In genomic region chr12:6215932-6216494, GRCh38 we compare ENCODE assay signal across 9 cellular contexts. TPM values are rescaled to one million over a fixed set of nuclear protein-coding genes. Genes with fewer than 3 reads are reported as not detected.
DNase-seq lines count a peak whose midpoint lies in the region; ATAC-seq and TF ChIP-seq lines count a peak whose summit lies in the region.
"Had no signal": no experiment of that assay in that cellular context is flagged by ENCODE, and none has a peak within 500 bp of the region (broad histone marks: within the 10 kb centered on the region; RNA-seq: fewer than 3 reads in every experiment).

No MANE protein-coding gene starts in this region.

- peaks cover 10% of the 10 kb centered on the region for H3K9me3 Mint-ChIP-seq in glutamatergic neuron (ENCODE audit: unreplicated experiment)
- H3K9me3 Mint-ChIP-seq: activated T-cell treated with anti-CD3 and anti-CD28 coated beads, Interleukin-2, amount 50 U/mL, for 72 hours had no signal

- peak overlapping the region; percentile 2 for H2AK9ac ChIP-seq in IMR-90 (replicated peaks; ENCODE audit: low read depth, low read length, poor library complexity)

- dilution Hi-C loops in IMR-90 (cut with HindIII; ENCODE audit: low sequenced_read_pairs, unreplicated experiment) = no loop called here

- no peak overlapping the region for H3K9ac ChIP-seq in IMR-90 (ENCODE audit: low read depth, low read length)

- no TSS peak for BruUV-seq in IMR-90 (replicated peaks; lab: Mats Ljungman, UMichigan)

- peak overlapping the region; percentile 11; the same call in 1 of the 2 replicates for H4K5ac ChIP-seq in IMR-90 (ENCODE audit: low read depth, low read length)

- no peaks in the 10 kb centered on the region for H3K36me3 Mint-ChIP-seq in glutamatergic neuron (ENCODE audit: unreplicated experiment)

- no peak for TF ChIP-seq RAD21 in IMR-90 (IDR thresholded peaks at IDR 0.05; ENCODE audit: low read length)

- H3K9me1 ChIP-seq in IMR-90 (ENCODE audit: insufficient read depth, low read length) = peaks cover 27% of the 10 kb centered on the region

- H3K36me3 ChIP-seq in IMR-90 (ENCODE audit: control insufficient read depth, insufficient read depth, low read length) (no peaks in the 10 kb centered on the region), thyroid gland (no peaks in the 10 kb centered on the region)

- no peak overlapping the region for H2BK5ac ChIP-seq in IMR-90 (ENCODE audit: low read depth, low read length, poor library complexity, severe bottlenecking)

- TF ChIP-seq CTCF in IMR-90 (conservative IDR thresholded peaks at IDR 0.05; ENCODE audit: low read depth, low read length) (no peak), thyroid gland (IDR thresholded peaks at IDR 0.05) (no peak), glutamatergic neuron (IDR thresholded peaks at IDR 0.05; ENCODE audit: partially characterized antibody, unreplicated experiment) (no peak)

- CTCF ChIA-PET in IMR-90 (lab: Yijun Ruan, JAX) = no interaction called here

- H3K14ac ChIP-seq in IMR-90 (replicated peaks; ENCODE audit: low read depth, low read length) = peak overlapping the region; percentile 57; the same call in 1 of the 2 replicates

- peaks cover 19% of the 10 kb centered on the region for H3K4me1 Mint-ChIP-seq in glutamatergic neuron (ENCODE audit: low read depth, unreplicated experiment)

- 87% methylated on average over 3 of the region's 5 CpGs; no CpG with 5 or more reads in 1 of the 2 experiments for WGBS in IMR-90 (ENCODE audit: extremely low coverage in 2 of 2, insufficient read length in 1 of 2), 2 experiments
- 28 to 32% methylated on average over 5 of the region's 5 CpGs for WGBS in thyroid gland, 2 donors

- no peak for TF ChIP-seq POLR2A in IMR-90 (IDR thresholded peaks at IDR 0.05; ENCODE audit: low read depth, low read length)
- peak in 1 of 2 donors; percentile 82 for TF ChIP-seq POLR2A in thyroid gland (IDR thresholded peaks at IDR 0.05)

- H3K27ac ChIP-seq in IMR-90 (ENCODE audit: insufficient read depth, low read length) = no peak overlapping the region
- H3K27ac ChIP-seq in thyroid gland = peak overlapping the region; percentile 94 to 99 (median 98)

- DNase-seq in 8988T (peak; percentile 76), IMR-90 (peak; percentile 33), T47D (ENCODE audit: low read depth in 1 of 2, low spot score in 1 of 2) (peak; percentile 31 to 88), left kidney (ENCODE audit: low read depth, low spot score) (peak; percentile 87), thyroid gland (peak; percentile 99), cortex of kidney (lab: John Stamatoyannopoulos, UW) (no peak), glutamatergic neuron (no peak)
- DNase-seq: activated T-cell treated with anti-CD3 and anti-CD28 coated beads, Interleukin-2, amount 50 U/mL, for 72 hours had no signal

- H3K4me1 ChIP-seq in IMR-90 (ENCODE audit: control insufficient read depth, insufficient read depth, low read length) (peaks cover 25% of the 10 kb centered on the region), thyroid gland (peaks cover 75 to 91% of the 10 kb centered on the region in 2 donors)

- H3K27ac Mint-ChIP-seq in glutamatergic neuron (ENCODE audit: unreplicated experiment) = no peak overlapping the region
- H3K27ac Mint-ChIP-seq: activated T-cell treated with anti-CD3 and anti-CD28 coated beads, Interleukin-2, amount 50 U/mL, for 72 hours had no signal

- H3K27me3 ChIP-seq in IMR-90 (ENCODE audit: control insufficient read depth, insufficient read depth, low read length) = no peaks in the 10 kb centered on the region
- H3K27me3 ChIP-seq in thyroid gland = no peaks in the 10 kb centered on the region

- peak overlapping the region; percentile 1; the same call in 1 of the 2 replicates for H2BK120ac ChIP-seq in IMR-90 (ENCODE audit: low read depth, low read length)

- peaks cover 9 to 76% of the 10 kb centered on the region in 2 experiments for H3K79me1 ChIP-seq in IMR-90 (ENCODE audit: low read depth in 1 of 2, low read length in 2 of 2)

- peak overlapping the region; percentile 57 for H3K18ac ChIP-seq in IMR-90 (ENCODE audit: low read depth, low read length)

- H3K27me3 Mint-ChIP-seq in glutamatergic neuron (ENCODE audit: unreplicated experiment) = peaks cover 9% of the 10 kb centered on the region

- POLR2A ChIA-PET in IMR-90 (lab: Charles Lee; ENCODE audit: unreplicated experiment) = interaction anchor here (0.5 kb wide), 1 partner anchor 473 kb away, joined by 6 read pairs; the partner anchor contains the start of gene ZNF384

- H3K4me3 ChIP-seq in IMR-90 (ENCODE audit: insufficient read depth, low read depth, low read length) = no peak overlapping the region
- no peak overlapping the region for H3K4me3 ChIP-seq in thyroid gland (replicated peaks in 1 of 3)

- H3K23ac ChIP-seq in IMR-90 (ENCODE audit: low read depth, low read length) = peak overlapping the region; percentile 49; the same call in 1 of the 2 replicates

- peaks cover 14% of the 10 kb centered on the region; the same call in 1 of the 2 replicates for H4K20me1 ChIP-seq in IMR-90 (ENCODE audit: insufficient read depth, low read length)

- no peak overlapping the region for H3K4me3 Mint-ChIP-seq in glutamatergic neuron (ENCODE audit: unreplicated experiment)
- H3K4me3 Mint-ChIP-seq: activated T-cell treated with anti-CD3 and anti-CD28 coated beads, Interleukin-2, amount 50 U/mL, for 72 hours had no signal

- no peaks in the 10 kb centered on the region for H3K9me3 ChIP-seq in IMR-90 (ENCODE audit: control insufficient read depth, insufficient read depth, low read length)
- no peaks in the 10 kb centered on the region for H3K9me3 ChIP-seq in thyroid gland

- H4K91ac ChIP-seq in IMR-90 (ENCODE audit: insufficient read depth, low read depth, low read length) = peak overlapping the region; percentile 5; the same call in 1 of the 2 replicates

- H2BK15ac ChIP-seq in IMR-90 (ENCODE audit: low read depth, low read length) = no peak overlapping the region; the same call in 2 of the 3 replicates

- no peak overlapping the region for H3K4me2 ChIP-seq in IMR-90 (ENCODE audit: low read depth, low read length)

- peak overlapping the region; percentile 72 for H3K4ac ChIP-seq in IMR-90 (ENCODE audit: low read depth, low read length)

- intact Hi-C loops in IMR-90 (cut with micrococcal nuclease) = no loop called here
- intact Hi-C loops in thyroid gland (cut with DNase I) = no loop called here

- no peak overlapping the region for H3K56ac ChIP-seq in IMR-90 (ENCODE audit: extremely low read depth, insufficient read depth, low read length)

- peak overlapping the region in 1 of 2 experiments; percentile 36; a peak in 1 of 4 replicates for H4K8ac ChIP-seq in IMR-90 (ENCODE audit: low read depth in 2 of 2, low read length in 2 of 2)

- ATAC-seq in IMR-90 (ENCODE audit: low read depth) (peak; percentile 27), HG02623 (IDR thresholded peaks at IDR 0.05; ENCODE audit: unreplicated experiment) (no peak)

- H2AFZ ChIP-seq in IMR-90 (replicated peaks; ENCODE audit: low read length, poor library complexity) = no peak overlapping the region

- in situ Hi-C loops in IMR-90 (cut with MboI; ENCODE audit: low sequenced_read_pairs) (no loop called here), T47D (cut with HindIII; ENCODE audit: low pct_unique_long_range_greater_than_20kb, low sequenced_read_pairs) (no loop called here)

- peak overlapping the region; percentile 2; the same call in 1 of the 2 replicates for H2BK20ac ChIP-seq in IMR-90 (ENCODE audit: low read depth, low read length)

- peak overlapping the region; percentile 18; the same call in 1 of the 2 replicates for H2AK5ac ChIP-seq in IMR-90 (ENCODE audit: low read depth, low read length)

TF ChIP-seq in IMR-90, 13 proteins besides CTCF, POLR2A, EP300 and RAD21:
- TF ChIP-seq MXI1 (IDR thresholded peaks at IDR 0.05; ENCODE audit: borderline replicate concordance, low read depth, low read length) (no peak), RFX5 (IDR thresholded peaks at IDR 0.05; ENCODE audit: low read depth, low read length) (no peak), ELK1 (IDR thresholded peaks at IDR 0.05; ENCODE audit: borderline replicate concordance, low read depth, low read length) (no peak), FOS (IDR thresholded peaks at IDR 0.05; ENCODE audit: low read depth, low read length) (no peak), MAZ (IDR thresholded peaks at IDR 0.05; ENCODE audit: borderline replicate concordance, low read depth, low read length) (no peak), MAFK (IDR thresholded peaks at IDR 0.05; ENCODE audit: low read depth, low read length) (no peak), BHLHE40 (IDR thresholded peaks at IDR 0.05; ENCODE audit: low read depth, low read length) (no peak), NFE2L2 (IDR thresholded peaks at IDR 0.05; ENCODE audit: low read depth, low read length) (no peak), CHD1 (IDR thresholded peaks at IDR 0.05; ENCODE audit: low read depth, low read length) (no peak), USF2 (IDR thresholded peaks at IDR 0.05; ENCODE audit: low read depth, low read length) (no peak)

RNA-seq across cellular contexts. Expression of gene CD9, which starts 15.8 kb away (rescaled TPM):
- 48.8 and 70.0 TPM in 2 replicates for total RNA-seq in IMR-90 (2012; rRNA removed)
- polyA plus RNA-seq in IMR-90 (2012; rRNA removed) = 69.1 and 70.9 TPM in 2 replicates
- polyA plus RNA-seq in IMR-90 (2012; cell fraction: cytosol; rRNA removed) = 50.1 and 55.3 TPM in 2 replicates
- 19.2 and 35.5 TPM in 2 replicates for polyA plus RNA-seq in IMR-90 (2012; cell fraction: nucleus; rRNA removed; ENCODE audit: low replicate concordance)
- total RNA-seq in thyroid gland = 100 to 1,000 TPM; 367 to 494 (median 375) TPM
- 17.6 TPM for total RNA-seq in glutamatergic neuron (ENCODE audit: unreplicated experiment)

Comparison
In these comparisons a context has a peak if more than half of its experiments do, and no peak if none do; other contexts are left out.
1. DNase-seq: peak in 8988T (single experiment), IMR-90 (single experiment), T47D (2 of 2), left kidney (single experiment) and thyroid gland (2 of 2); none in cortex of kidney (single experiment) and glutamatergic neuron (single experiment).